In genomic region chr16:25798065-25798464, GRCh38 we compare ENCODE assay signal across 6 cellular contexts.
"Had no signal": no experiment of that assay in that cellular context is flagged by ENCODE, and none has a peak within 500 bp of the region (broad histone marks: within the 10 kb centered on the region; RNA-seq: fewer than 3 reads in every experiment).

No MANE protein-coding gene starts in this region.

- H3K27ac ChIP-seq: HL-60, KMS-11 had no signal

- H3K4me2 ChIP-seq: KMS-11 had no signal

- FAIRE-seq: HTR-8/SVneo had no signal

- H3K9ac ChIP-seq: KMS-11 had no signal

- DNase-seq: IMR-90, KBM-7, KG1 had no signal
